ENCODE assay signal across 13 cellular contexts in the genomic region with DNA sequence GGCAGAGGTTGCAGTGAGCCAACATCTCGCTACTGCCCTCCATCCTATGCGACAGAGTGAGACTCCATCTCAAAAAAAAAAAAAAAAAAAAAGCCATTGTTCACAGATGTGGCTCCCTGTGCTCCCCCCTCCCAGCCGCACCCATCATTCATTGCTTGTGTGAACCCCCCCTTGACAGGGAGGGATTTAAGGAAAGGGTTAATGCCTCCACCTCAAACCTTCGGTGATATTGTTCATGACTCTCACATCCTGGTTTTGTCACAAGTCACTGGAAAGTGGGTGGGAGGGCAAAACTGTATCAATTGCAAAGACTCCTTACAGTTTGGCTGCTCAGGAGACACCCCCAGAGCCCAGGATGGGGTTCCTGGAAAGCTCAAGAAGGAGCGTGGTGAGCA. TPM values are rescaled to one million over a fixed set of nuclear protein-coding genes. Genes with fewer than 3 reads are reported as not detected.
DNase-seq lines count a peak whose midpoint lies in the region; ATAC-seq and TF ChIP-seq lines count a peak whose summit lies in the region.
"Had no signal": no experiment of that assay in that cellular context is flagged by ENCODE, and none has a peak within 500 bp of the region (broad histone marks: within the 10 kb centered on the region; RNA-seq: fewer than 3 reads in every experiment).

No MANE protein-coding gene starts in this region.

- WGBS in mesendoderm (ENCODE audit: extremely low coverage, insufficient coverage, low lambda C conversion rate): no CpG with 5 or more reads among the region's 5 CpGs

- no peak overlapping the region for H2BK15ac ChIP-seq in mesendoderm (replicated peaks; ENCODE audit: low read depth)

- no TSS peak for BruUV-seq in HCT116 (replicated peaks; lab: Mats Ljungman, UMichigan)

- H2AFZ ChIP-seq in ACC112 (ENCODE audit: low read length, unreplicated experiment) (no peak overlapping the region), HCT116 (ENCODE audit: low read depth, low read length, poor library complexity, severe bottlenecking) (no peak overlapping the region)

- TF ChIP-seq RAD21 in HCT116 (IDR thresholded peaks at IDR 0.05; ENCODE audit: low read depth): no peak

- no peaks in the 10 kb centered on the region for H3K9me3 Mint-ChIP-seq in activated CD8-positive, alpha-beta T cell treated with anti-CD3 and anti-CD28 coated beads for 36 hours
- H3K9me3 Mint-ChIP-seq: mesothelial cell of epicardium had no signal

- TF ChIP-seq POLR2A in HCT116 (IDR thresholded peaks at IDR 0.05; ENCODE audit: borderline replicate concordance, extremely low read depth, insufficient read depth, insufficient read length): no peak

- H3K4me1 ChIP-seq in ACC112 (ENCODE audit: control insufficient read depth, insufficient read depth, low read length, unreplicated experiment): peaks cover 47% of the 10 kb centered on the region
- peaks cover 16 to 41% of the 10 kb centered on the region in 2 experiments for H3K4me1 ChIP-seq in HCT116 (ENCODE audit: control insufficient read depth in 1 of 2, insufficient read depth in 2 of 2, low read length in 2 of 2)
- H3K4me1 ChIP-seq in mesendoderm (ENCODE audit: control insufficient read depth, low read depth, low read length): peaks cover 9% of the 10 kb centered on the region

- no peak overlapping the region for H2AK5ac ChIP-seq in mesendoderm (ENCODE audit: low read length)

- peak overlapping the region; percentile 30 for H3K4me2 ChIP-seq in HCT116 (ENCODE audit: low read length)
- H3K4me2 ChIP-seq in mesendoderm (ENCODE audit: low read length): no peak overlapping the region

- RAD21 ChIA-PET in HCT116 (lab: Charles Lee; ENCODE audit: low non-redundant PET in 1 of 2, low total read pairs in 2 of 2, uncharacterized antibody in 2 of 2, unreplicated experiment in 2 of 2): no interaction called here

- no peak overlapping the region for H3K56ac ChIP-seq in mesendoderm (ENCODE audit: low read length)

- no peak overlapping the region for H3K9ac ChIP-seq in HCT116 (ENCODE audit: low read length)
- no peak overlapping the region for H3K9ac ChIP-seq in mesendoderm (ENCODE audit: low read length)

- H3K36me3 Mint-ChIP-seq in activated CD8-positive, alpha-beta T cell treated with anti-CD3 and anti-CD28 coated beads for 36 hours (ENCODE audit: low read depth): peaks cover 42% of the 10 kb centered on the region
- H3K36me3 Mint-ChIP-seq: mesothelial cell of epicardium had no signal

- H3K27ac Mint-ChIP-seq in activated CD8-positive, alpha-beta T cell treated with anti-CD3 and anti-CD28 coated beads for 36 hours: peak overlapping the region; percentile 85
- H3K27ac Mint-ChIP-seq: mesothelial cell of epicardium had no signal

- CTCF ChIA-PET in HCT116 (lab: Charles Lee): no interaction called here
- CTCF ChIA-PET in activated CD8-positive, alpha-beta T cell treated with anti-CD3 and anti-CD28 coated beads for 36 hours (lab: Charles Lee): no interaction called here

- peaks cover 19% of the 10 kb centered on the region for H3K79me1 ChIP-seq in mesendoderm (ENCODE audit: low read length)

- no peak overlapping the region for H3K23ac ChIP-seq in mesendoderm (ENCODE audit: low read length)

- H2BK120ac ChIP-seq in mesendoderm (ENCODE audit: low read depth, low read length): no peak overlapping the region

- peak overlapping the region; percentile 24; the same call in 1 of the 2 replicates for H3K4me3 ChIP-seq in ACC112 (ENCODE audit: low read depth, low read length)
- no peak overlapping the region for H3K4me3 ChIP-seq in HCT116 (replicated peaks in 1 of 2; ENCODE audit: low read depth in 1 of 2, low read length in 2 of 2)
- no peak overlapping the region for H3K4me3 ChIP-seq in mesendoderm (ENCODE audit: low read length)

- no peak overlapping the region for H2BK5ac ChIP-seq in mesendoderm (ENCODE audit: low read length)

- peaks cover 3% of the 10 kb centered on the region; the same call in 1 of the 2 replicates for H4K20me1 ChIP-seq in HCT116 (ENCODE audit: insufficient read depth)

- H3K27me3 Mint-ChIP-seq in activated CD8-positive, alpha-beta T cell treated with anti-CD3 and anti-CD28 coated beads for 36 hours: no peaks in the 10 kb centered on the region

- H3K9me3 ChIP-seq in HCT116 (ENCODE audit: control insufficient read depth in 1 of 2, insufficient read depth in 1 of 2, low read depth in 1 of 2, low read length in 2 of 2): no peaks in the 10 kb centered on the region

- H4K8ac ChIP-seq in mesendoderm (ENCODE audit: low read depth, low read length): no peak overlapping the region

- H3K4ac ChIP-seq in mesendoderm (ENCODE audit: low read depth, low read length): no peak overlapping the region

- intact Hi-C loops in HCT116 (cut with micrococcal nuclease): no loop called here
- intact Hi-C loops in activated CD8-positive, alpha-beta T cell treated with anti-CD3 and anti-CD28 coated beads for 36 hours (cut with micrococcal nuclease): no loop called here

- no peaks in the 10 kb centered on the region for H3K9me2 ChIP-seq in HCT116 (ENCODE audit: insufficient read depth)

- H3K79me2 ChIP-seq in ACC112 (ENCODE audit: control insufficient read depth, insufficient read depth, low read length, unreplicated experiment) (peaks cover 36% of the 10 kb centered on the region), HCT116 (ENCODE audit: insufficient read depth, low read length) (peaks cover 99% of the 10 kb centered on the region), mesendoderm (ENCODE audit: control insufficient read depth, insufficient read depth, low read length) (peaks cover 62% of the 10 kb centered on the region)

- H4K5ac ChIP-seq in mesendoderm (ENCODE audit: low read length): no peak overlapping the region

- H3K27ac ChIP-seq in ACC112 (ENCODE audit: low read depth, low read length): peak overlapping the region; percentile 89
- no peak overlapping the region for H3K27ac ChIP-seq in HCT116 (ENCODE audit: low read depth, low read length)
- peak overlapping the region; percentile 34 for H3K27ac ChIP-seq in mesendoderm (ENCODE audit: low read depth, low read length)
- H3K27ac ChIP-seq: WERI-Rb-1 had no signal

- no peak for DNase-seq in HCT116 (ENCODE audit: low read depth, low spot score)
- DNase-seq in activated CD8-positive, alpha-beta T cell treated with anti-CD3 and anti-CD28 coated beads for 36 hours: no peak
- DNase-seq in mesendoderm: no peak
- no peak for DNase-seq in hepatic stellate cell (ENCODE audit: low spot score)
- no peak for DNase-seq in central memory CD4-positive, alpha-beta T cell
- DNase-seq in OCI-M1 (lab: John Stamatoyannopoulos, UW): no peak
- DNase-seq: NCI-H187, SHP77, WERI-Rb-1 had no signal

- no peaks in the 10 kb centered on the region for H3K27me3 ChIP-seq in ACC112 (ENCODE audit: insufficient read depth, low read length)
- no peaks in the 10 kb centered on the region for H3K27me3 ChIP-seq in HCT116 (ENCODE audit: insufficient read depth, low read length)
- H3K27me3 ChIP-seq in mesendoderm (ENCODE audit: insufficient read depth, low read length, poor library complexity): no peaks in the 10 kb centered on the region

- POLR2A ChIA-PET in HCT116 (lab: Charles Lee): no interaction called here
- POLR2A ChIA-PET in activated CD8-positive, alpha-beta T cell treated with anti-CD3 and anti-CD28 coated beads for 36 hours (lab: Charles Lee): interaction anchor here (1.0 kb wide), 1 partner anchor 22 kb away, joined by 3 read pairs; no protein-coding TSS in a partner anchor

- H3K4me1 Mint-ChIP-seq in activated CD8-positive, alpha-beta T cell treated with anti-CD3 and anti-CD28 coated beads for 36 hours (ENCODE audit: low read depth): peaks cover 48% of the 10 kb centered on the region

- ATAC-seq in HCT116: no peak
- ATAC-seq in activated CD8-positive, alpha-beta T cell treated with anti-CD3 and anti-CD28 coated beads for 36 hours: peak; percentile 2
- ATAC-seq in GM18868 (IDR thresholded peaks at IDR 0.05; ENCODE audit: unreplicated experiment): no peak
- ATAC-seq: HepG2 had no signal

- TF ChIP-seq CTCF in HCT116 (IDR thresholded peaks at IDR 0.05 in 2 of 3, conservative IDR thresholded peaks at IDR 0.05 in 1 of 3; ENCODE audit: borderline replicate concordance in 1 of 3, insufficient read depth in 1 of 3, low read depth in 2 of 3, low read length in 2 of 3): no peak
- no peak for TF ChIP-seq CTCF in activated CD8-positive, alpha-beta T cell treated with anti-CD3 and anti-CD28 coated beads for 36 hours (IDR thresholded peaks at IDR 0.05)

- 0 out of 2 replicates have a peak, but pooled peaks cover 8% of the 10 kb centered on the region for H3K36me3 ChIP-seq in ACC112 (ENCODE audit: insufficient read depth, low read length)
- peaks cover 0 to 21% of the 10 kb centered on the region in 2 experiments; a peak in 1 of 4 replicates for H3K36me3 ChIP-seq in HCT116 (ENCODE audit: control insufficient read depth in 1 of 2, insufficient read depth in 2 of 2, low read length in 2 of 2)
- H3K36me3 ChIP-seq in mesendoderm (ENCODE audit: control insufficient read depth, insufficient read depth, low read length): no peaks in the 10 kb centered on the region

- H3K4me3 Mint-ChIP-seq in activated CD8-positive, alpha-beta T cell treated with anti-CD3 and anti-CD28 coated beads for 36 hours: no peak overlapping the region
- H3K4me3 Mint-ChIP-seq: mesothelial cell of epicardium had no signal

- no peak overlapping the region for H3K18ac ChIP-seq in mesendoderm (ENCODE audit: low read length)

TF ChIP-seq in HCT116, 20 proteins besides CTCF, POLR2A, EP300 and RAD21 (continues in another document):
- TF ChIP-seq EZH2phosphoT487 (IDR thresholded peaks at IDR 0.05; ENCODE audit: borderline replicate concordance): no peak
- TF ChIP-seq YY1 (IDR thresholded peaks at IDR 0.05; ENCODE audit: extremely low read depth, insufficient replicate concordance, low read depth, low read length): no peak
- no peak for TF ChIP-seq SIN3A (IDR thresholded peaks at IDR 0.05; ENCODE audit: low read depth)
- TF ChIP-seq, protein P1, sequence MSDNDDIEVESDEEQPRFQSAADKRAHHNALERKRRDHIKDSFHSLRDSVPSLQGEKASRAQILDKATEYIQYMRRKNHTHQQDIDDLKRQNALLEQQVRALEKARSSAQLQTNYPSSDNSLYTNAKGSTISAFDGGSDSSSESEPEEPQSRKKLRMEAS (IDR thresholded peaks at IDR 0.05): no peak
- TF ChIP-seq JUND (IDR thresholded peaks at IDR 0.05): no peak
- no peak for TF ChIP-seq ATF3 (IDR thresholded peaks at IDR 0.05)
- TF ChIP-seq ZFX (IDR thresholded peaks at IDR 0.05): no peak
- TF ChIP-seq CBX3 (IDR thresholded peaks at IDR 0.05; ENCODE audit: low read depth): no peak
- no peak for TF ChIP-seq ZNF274 (IDR thresholded peaks at IDR 0.05; ENCODE audit: low read depth, low read length)
- no peak for TF ChIP-seq SP1 (IDR thresholded peaks at IDR 0.05; ENCODE audit: low read depth)
- TF ChIP-seq ELF1 (IDR thresholded peaks at IDR 0.05; ENCODE audit: borderline replicate concordance, low read depth): no peak

RNA-seq across cellular contexts. Expression of gene SLC6A6, which starts 7.7 kb away (rescaled TPM):
- 36.3 TPM for total RNA-seq in HCT116 (2021; ENCODE audit: unreplicated experiment)
- 23.0 and 33.5 TPM in 2 replicates for polyA plus RNA-seq in HCT116 (2012)
- 10 to 100 TPM; 43.4 to 48.8 TPM for total RNA-seq in activated CD8-positive, alpha-beta T cell treated with anti-CD3 and anti-CD28 coated beads for 36 hours
- polyA plus RNA-seq in mesendoderm (2013, experiment 1 of 2): 50.8 TPM
- 51.5 TPM for polyA plus RNA-seq in mesendoderm (2013, experiment 2 of 2)
